In the genomic region with DNA sequence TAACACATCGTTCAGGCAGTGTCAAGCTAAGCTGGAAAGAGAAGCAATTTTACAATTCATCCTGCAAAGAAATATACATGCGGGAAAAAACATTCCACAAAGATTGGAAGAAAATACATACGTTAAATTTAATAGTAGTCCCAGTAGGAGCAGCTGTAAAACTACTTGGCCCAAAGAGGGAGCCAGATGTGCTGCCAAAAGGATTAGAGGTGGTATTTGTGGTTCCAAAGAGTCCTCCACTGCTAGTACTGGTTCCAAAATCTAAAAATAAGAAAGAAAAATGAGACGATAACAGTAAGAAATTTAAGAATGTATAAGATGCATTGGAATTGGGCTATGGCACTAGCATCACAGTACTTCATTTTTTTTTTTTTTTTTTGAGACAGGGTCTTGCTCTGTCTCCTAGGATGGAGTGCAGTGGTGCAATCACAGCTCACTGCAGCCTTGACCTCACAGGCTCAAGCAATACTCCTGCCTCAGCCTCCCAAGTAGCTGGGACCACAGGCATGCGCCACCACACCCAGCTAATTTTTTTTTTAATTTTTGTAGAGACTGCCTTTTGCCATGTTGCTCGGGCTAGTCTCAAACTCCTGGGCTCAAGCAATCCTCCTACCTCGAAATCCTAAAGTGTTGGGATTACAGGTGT, we compare ENCODE assay signal across 15 cellular contexts. TPM values are rescaled to one million over a fixed set of nuclear protein-coding genes. Genes with fewer than 3 reads are reported as not detected.
DNase-seq lines count a peak whose midpoint lies in the region; ATAC-seq and TF ChIP-seq lines count a peak whose summit lies in the region.
"Had no signal": no experiment of that assay in that cellular context is flagged by ENCODE, and none has a peak within 500 bp of the region (broad histone marks: within the 10 kb centered on the region; RNA-seq: fewer than 3 reads in every experiment).

No MANE protein-coding gene starts in this region.

- H3K4me3 ChIP-seq in AG09309 (ENCODE audit: control insufficient read depth, low read depth, low read length) = no peak overlapping the region
- H3K4me3 ChIP-seq in fibroblast of villous mesenchyme (ENCODE audit: low read depth, low read length) = no peak overlapping the region
- H3K4me3 ChIP-seq: BLaER1 had no signal

- H3K27me3 Mint-ChIP-seq in HFFc6 (ENCODE audit: insufficient read depth) = peaks cover 3% of the 10 kb centered on the region; the same call in 1 of the 2 replicates
- H3K27me3 Mint-ChIP-seq in central memory CD8-positive, alpha-beta T cell = no peaks in the 10 kb centered on the region
- H3K27me3 Mint-ChIP-seq: IgD-negative memory B cell had no signal

- H3K9me3 Mint-ChIP-seq in HFFc6 = no peaks in the 10 kb centered on the region
- H3K9me3 Mint-ChIP-seq in central memory CD8-positive, alpha-beta T cell = no peaks in the 10 kb centered on the region
- H3K9me3 Mint-ChIP-seq: IgD-negative memory B cell had no signal

- H3K27ac Mint-ChIP-seq in HFFc6 = peak overlapping the region; percentile 29; the same call in 1 of the 2 replicates
- H3K27ac Mint-ChIP-seq in central memory CD8-positive, alpha-beta T cell (ENCODE audit: low read depth) = peak overlapping the region; percentile 64

- H3K4me3 Mint-ChIP-seq in HFFc6 = no peak overlapping the region
- no peak overlapping the region for H3K4me3 Mint-ChIP-seq in central memory CD8-positive, alpha-beta T cell

- DNase-seq in AG09309 (ENCODE audit: low read depth) = no peak
- DNase-seq in HFFc6 = no peak
- DNase-seq in central memory CD8-positive, alpha-beta T cell (ENCODE audit: low spot score in 2 of 2) = no peak
- peak; percentile 55 for DNase-seq in fibroblast of villous mesenchyme (ENCODE audit: low read depth)
- no peak for DNase-seq in retina
- no peak for DNase-seq in iPS-NIHi11 (ENCODE audit: low spot score)
- DNase-seq: NCI-H1092, NCI-H1694, NCI-H2107, NCI-H69 had no signal

- TF ChIP-seq CTCF in AG09309 (IDR thresholded peaks at IDR 0.05; ENCODE audit: control insufficient read depth, insufficient read depth, low read depth, low read length, missing control alignments) (peak; percentile 10), HFFc6 (IDR thresholded peaks at IDR 0.05) (0 out of 2 replicates have a peak, but pooled peaks have one; percentile 9), fibroblast of villous mesenchyme (IDR thresholded peaks at IDR 0.05; ENCODE audit: insufficient read depth, low read depth, low read length) (peak; percentile 8)

- no peak for ATAC-seq in central memory CD8-positive, alpha-beta T cell (replicated peaks; ENCODE audit: extremely low read depth, poor library complexity, severe bottlenecking)
- ATAC-seq in HG03457 (IDR thresholded peaks at IDR 0.05; ENCODE audit: unreplicated experiment) = no peak
- no peak for ATAC-seq in HG03521 (IDR thresholded peaks at IDR 0.05; ENCODE audit: unreplicated experiment)
- ATAC-seq: Right ventricle myocardium inferior had no signal

- H3K36me3 Mint-ChIP-seq in HFFc6 (ENCODE audit: low read depth) = peaks cover 31% of the 10 kb centered on the region
- H3K36me3 Mint-ChIP-seq in central memory CD8-positive, alpha-beta T cell (ENCODE audit: insufficient read depth) = peaks cover 94% of the 10 kb centered on the region

- H3K4me1 Mint-ChIP-seq in HFFc6 (ENCODE audit: low read depth) = peaks cover under 1% of the 10 kb centered on the region
- peaks cover under 1% of the 10 kb centered on the region for H3K4me1 Mint-ChIP-seq in central memory CD8-positive, alpha-beta T cell

RNA-seq across cellular contexts. Expression of gene NUP98, which starts 21.5 kb away (rescaled TPM):
- total RNA-seq in HFFc6 (2021; fragmentation: NEBNext Ultra II Directional; extraction: Animal tissue kit (Norgen Biotek cat#: 25700)) = 10 to 100 TPM; 81.4 to 96.7 (median 85.6) TPM
- total RNA-seq in fibroblast of villous mesenchyme = 136 and 183 TPM in 2 replicates

RNA-seq across cellular contexts. Expression of gene PGAP2, which starts 32.5 kb away (rescaled TPM):
- 10 to 100 TPM; 14.5 to 19.7 (median 17.1) TPM for total RNA-seq in HFFc6 (2021; fragmentation: NEBNext Ultra II Directional; extraction: Animal tissue kit (Norgen Biotek cat#: 25700))
- total RNA-seq in fibroblast of villous mesenchyme = 7.4 and 8.2 TPM in 2 replicates
